ENCODE assay signal across 25 cellular contexts in genomic region chr1:40928699-40929098, GRCh38.
"Had no signal": no experiment of that assay in that cellular context is flagged by ENCODE, and none has a peak within 500 bp of the region (broad histone marks: within the 10 kb centered on the region; RNA-seq: fewer than 3 reads in every experiment).

No MANE protein-coding gene starts in this region.

- H3K9me3 Mint-ChIP-seq: immature natural killer cell; naive thymus-derived CD8-positive, alpha-beta T cell; stimulated activated effector memory CD8-positive, alpha-beta T cell treated with anti-CD3 and anti-CD28 coated beads, Interleukin-12 subunit alpha, Interleukin-12 subunit beta, amount 100 ng/mL, for 72 hours; stimulated activated naive CD8-positive, alpha-beta T cell treated with anti-CD3 and anti-CD28 coated beads, Interleukin-15, Interleukin-2, amounts not matched to agents 100 ng/mL and 50 ng/mL, for 24 hours had no signal

- H3K36me3 Mint-ChIP-seq: immature natural killer cell; naive thymus-derived CD8-positive, alpha-beta T cell; stimulated activated effector memory CD8-positive, alpha-beta T cell treated with anti-CD3 and anti-CD28 coated beads, Interleukin-12 subunit alpha, Interleukin-12 subunit beta, amount 100 ng/mL, for 72 hours had no signal

- H3K27ac Mint-ChIP-seq: immature natural killer cell; naive thymus-derived CD8-positive, alpha-beta T cell; stimulated activated effector memory CD8-positive, alpha-beta T cell treated with anti-CD3 and anti-CD28 coated beads, Interleukin-12 subunit alpha, Interleukin-12 subunit beta, amount 100 ng/mL, for 72 hours; stimulated activated naive CD8-positive, alpha-beta T cell treated with anti-CD3 and anti-CD28 coated beads, Interleukin-15, Interleukin-2, amounts not matched to agents 100 ng/mL and 50 ng/mL, for 24 hours had no signal

- H3K27ac ChIP-seq: left lung, lower lobe of right lung, ovary, prostate gland, testis, thyroid gland, transverse colon, upper lobe of left lung, vagina had no signal

- H3K27me3 ChIP-seq: left lung, ovary, spleen, testis, thyroid gland, transverse colon, upper lobe of left lung, vagina had no signal

- H3K36me3 ChIP-seq: left lung, lower lobe of right lung, ovary, prostate gland, spleen, thyroid gland, transverse colon, upper lobe of left lung, vagina had no signal

- H3K9me3 ChIP-seq: left lung, lower lobe of right lung, ovary, prostate gland, spleen, testis, thyroid gland, transverse colon, upper lobe of left lung, vagina had no signal

- H3K4me3 Mint-ChIP-seq: immature natural killer cell; naive thymus-derived CD8-positive, alpha-beta T cell; stimulated activated effector memory CD8-positive, alpha-beta T cell treated with anti-CD3 and anti-CD28 coated beads, Interleukin-12 subunit alpha, Interleukin-12 subunit beta, amount 100 ng/mL, for 72 hours; stimulated activated naive CD8-positive, alpha-beta T cell treated with anti-CD3 and anti-CD28 coated beads, Interleukin-15, Interleukin-2, amounts not matched to agents 100 ng/mL and 50 ng/mL, for 24 hours had no signal

- DNase-seq: hypothalamus; immature natural killer cell; kidney; left colon; left lung; lower lobe of right lung; mammary epithelial cell; naive thymus-derived CD8-positive, alpha-beta T cell; ovary; retina; right cardiac atrium; small intestine; spleen; stimulated activated CD4-positive, alpha-beta T cell treated with anti-CD3 and anti-CD28 coated beads, Interleukin-4, amount 100 ng/mL, for 24 hours; stimulated activated naive CD4-positive, alpha-beta T cell; substantia nigra; testis; thyroid gland; transverse colon; upper lobe of left lung had no signal

- H3K4me3 ChIP-seq: left lung, lower lobe of right lung, ovary, prostate gland, spleen, testis, thyroid gland, transverse colon, upper lobe of left lung, vagina had no signal

- H3K4me1 Mint-ChIP-seq: immature natural killer cell; naive thymus-derived CD8-positive, alpha-beta T cell; stimulated activated effector memory CD8-positive, alpha-beta T cell treated with anti-CD3 and anti-CD28 coated beads, Interleukin-12 subunit alpha, Interleukin-12 subunit beta, amount 100 ng/mL, for 72 hours had no signal

- H3K4me1 ChIP-seq: left lung, lower lobe of right lung, testis, thyroid gland, transverse colon, upper lobe of left lung, vagina had no signal

- ATAC-seq: left colon; left lung; lower lobe of right lung; naive thymus-derived CD8-positive, alpha-beta T cell; right cardiac atrium; sciatic nerve; stimulated activated effector memory CD8-positive, alpha-beta T cell treated with anti-CD3 and anti-CD28 coated beads, Interleukin-12 subunit alpha, Interleukin-12 subunit beta, amount 100 ng/mL, for 72 hours had no signal
